ENCODE assay signal across 16 cellular contexts in genomic region chr6:166938704-166939103, GRCh38. TPM values are rescaled to one million over a fixed set of nuclear protein-coding genes. Genes with fewer than 3 reads are reported as not detected.
DNase-seq lines count a peak whose midpoint lies in the region; ATAC-seq and TF ChIP-seq lines count a peak whose summit lies in the region.
"Had no signal": no experiment of that assay in that cellular context is flagged by ENCODE, and none has a peak within 500 bp of the region (broad histone marks: within the 10 kb centered on the region; RNA-seq: fewer than 3 reads in every experiment).

No MANE protein-coding gene starts in this region.

- peaks cover 0 to 37% of the 10 kb centered on the region in 2 experiments; a peak in 2 of 3 replicates for H3K36me3 ChIP-seq in HEK293 (ENCODE audit: control insufficient read depth in 2 of 2, insufficient read depth in 1 of 2, low read length in 2 of 2)

- no peak overlapping the region for H3K27ac ChIP-seq in HEK293 (ENCODE audit: extremely low read depth, low read depth, low read length)
- H3K27ac ChIP-seq in caudate nucleus (ENCODE audit: low read depth, low read length), result no peak overlapping the region
- H3K27ac ChIP-seq: A549 had no signal

- no peaks in the 10 kb centered on the region for H3K9me3 ChIP-seq in HEK293 (ENCODE audit: control insufficient read depth, insufficient read depth, low read depth, low read length)
- no peaks in the 10 kb centered on the region for H3K9me3 ChIP-seq in T-helper 17 cell (ENCODE audit: control insufficient read depth, low read length, poor library complexity, severe bottlenecking)
- H3K9me3 ChIP-seq: A549, Caco-2, HAP-1 had no signal

- CTCF ChIA-PET in HEK293 (lab: Yijun Ruan, JAX), result interaction anchor here (0.9 to 1.0 kb wide), 2 partner anchors 12 to 51 kb away, joined by 3 to 4 read pairs; no protein-coding TSS in a partner anchor

- H3K27me3 Mint-ChIP-seq in T-helper 17 cell, result no peaks in the 10 kb centered on the region
- H3K27me3 Mint-ChIP-seq: CD4-positive, alpha-beta memory T cell had no signal

- intact Hi-C loops in posterior vena cava (cut with DNase I), result no loop called here

- peaks cover 31% of the 10 kb centered on the region for H3K4me1 Mint-ChIP-seq in T-helper 17 cell

- POLR2A ChIA-PET in HEK293 (lab: Yijun Ruan, JAX), result no interaction called here

- H3K4me3 ChIP-seq in HEK293 (ENCODE audit: low read depth, low read length), result no peak overlapping the region
- H3K4me3 ChIP-seq: A549, HAP-1 had no signal

- no peak for ATAC-seq in T-helper 17 cell
- ATAC-seq in left lobe of liver, result no peak
- ATAC-seq: A549 had no signal

- no peaks in the 10 kb centered on the region for H3K4me1 ChIP-seq in HEK293 (ENCODE audit: control insufficient read depth, insufficient read depth, low read length)
- H3K4me1 ChIP-seq: A549, Caco-2, HAP-1 had no signal

- H3K27ac Mint-ChIP-seq in T-helper 17 cell, result peak overlapping the region; percentile 29

- peaks cover 3% of the 10 kb centered on the region for H3K36me3 Mint-ChIP-seq in T-helper 17 cell (ENCODE audit: low read depth)

- no peak overlapping the region for H3K4me3 Mint-ChIP-seq in T-helper 17 cell
- H3K4me3 Mint-ChIP-seq: CD4-positive, alpha-beta memory T cell had no signal

- TF ChIP-seq CTCF in HEK293 (tag by site-specific recombination; IDR thresholded peaks at IDR 0.05), result no peak

- DNase-seq in T-helper 17 cell (no peak), left lobe of liver (ENCODE audit: low spot score) (peak; percentile 30), AG08395 (ENCODE audit: low spot score) (no peak), posterior vena cava (ENCODE audit: low spot score) (no peak), caudate nucleus (lab: John Stamatoyannopoulos, UW) (no peak)
- DNase-seq: 8988T; ACHN; C1 segment of cervical spinal cord; Caco-2; CD4-positive, alpha-beta memory T cell; DMS153; DND-41; GOT3 had no signal

TF ChIP-seq in HEK293, 187 proteins besides CTCF, POLR2A, EP300 and RAD21:
- TF ChIP-seq ZNF548 (tag by site-specific recombination; IDR thresholded peaks at IDR 0.05), result no peak
- TF ChIP-seq EGR2 (tag by site-specific recombination; IDR thresholded peaks at IDR 0.05; ENCODE audit: low read depth), result peak; percentile 37; the same call in 1 of the 2 replicates
- TF ChIP-seq ZIC2 (tag by site-specific recombination; IDR thresholded peaks at IDR 0.05), result 0 out of 2 replicates have a peak, but pooled peaks have one; percentile 21
- peak; percentile 42; the same call in 1 of the 2 replicates for TF ChIP-seq SCRT1 (tag by site-specific recombination; IDR thresholded peaks at IDR 0.05; ENCODE audit: borderline replicate concordance)
- no peak for TF ChIP-seq ZNF777 (tag by site-specific recombination; IDR thresholded peaks at IDR 0.05; ENCODE audit: borderline replicate concordance)
- no peak for TF ChIP-seq ZNF274 (IDR thresholded peaks at IDR 0.05; ENCODE audit: low read length)
- no peak for TF ChIP-seq ZNF274 (tag by site-specific recombination; IDR thresholded peaks at IDR 0.05; ENCODE audit: borderline replicate concordance)
- TF ChIP-seq, protein P1, sequence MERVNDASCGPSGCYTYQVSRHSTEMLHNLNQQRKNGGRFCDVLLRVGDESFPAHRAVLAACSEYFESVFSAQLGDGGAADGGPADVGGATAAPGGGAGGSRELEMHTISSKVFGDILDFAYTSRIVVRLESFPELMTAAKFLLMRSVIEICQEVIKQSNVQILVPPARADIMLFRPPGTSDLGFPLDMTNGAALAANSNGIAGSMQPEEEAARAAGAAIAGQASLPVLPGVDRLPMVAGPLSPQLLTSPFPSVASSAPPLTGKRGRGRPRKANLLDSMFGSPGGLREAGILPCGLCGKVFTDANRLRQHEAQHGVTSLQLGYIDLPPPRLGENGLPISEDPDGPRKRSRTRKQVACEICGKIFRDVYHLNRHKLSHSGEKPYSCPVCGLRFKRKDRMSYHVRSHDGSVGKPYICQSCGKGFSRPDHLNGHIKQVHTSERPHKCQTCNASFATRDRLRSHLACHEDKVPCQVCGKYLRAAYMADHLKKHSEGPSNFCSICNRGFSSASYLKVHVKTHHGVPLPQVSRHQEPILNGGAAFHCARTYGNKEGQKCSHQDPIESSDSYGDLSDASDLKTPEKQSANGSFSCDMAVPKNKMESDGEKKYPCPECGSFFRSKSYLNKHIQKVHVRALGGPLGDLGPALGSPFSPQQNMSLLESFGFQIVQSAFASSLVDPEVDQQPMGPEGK (tag by site-specific recombination; IDR thresholded peaks at IDR 0.05), result no peak
- TF ChIP-seq ZNF501 (tag by site-specific recombination; IDR thresholded peaks at IDR 0.05), result no peak
- TF ChIP-seq GLI2 (tag by site-specific recombination; IDR thresholded peaks at IDR 0.05; ENCODE audit: borderline replicate concordance, low read depth), result no peak
- no peak for TF ChIP-seq ZNF549 (tag by site-specific recombination; IDR thresholded peaks at IDR 0.05)
- no peak for TF ChIP-seq HOXC10 (CRISPR knock-in tag; IDR thresholded peaks at IDR 0.05)
- TF ChIP-seq ZNF510 (tag by site-specific recombination; IDR thresholded peaks at IDR 0.05; ENCODE audit: insufficient replicate concordance), result no peak
- TF ChIP-seq SALL2 (tag by site-specific recombination; IDR thresholded peaks at IDR 0.05; ENCODE audit: borderline replicate concordance), result no peak
- no peak for TF ChIP-seq ZNF132 (tag by site-specific recombination; IDR thresholded peaks at IDR 0.05; ENCODE audit: borderline replicate concordance)
- TF ChIP-seq ZNF280C (tag by site-specific recombination; IDR thresholded peaks at IDR 0.05), result no peak
- no peak for TF ChIP-seq YY2 (tag by site-specific recombination; IDR thresholded peaks at IDR 0.05)
- no peak for TF ChIP-seq ZNF610 (tag by site-specific recombination; IDR thresholded peaks at IDR 0.05; ENCODE audit: borderline replicate concordance)
- TF ChIP-seq KLF1 (tag by site-specific recombination; IDR thresholded peaks at IDR 0.05), result no peak
- TF ChIP-seq ZNF394 (tag by site-specific recombination; IDR thresholded peaks at IDR 0.05; ENCODE audit: borderline replicate concordance), result no peak
- no peak for TF ChIP-seq ZNF707 (tag by site-specific recombination; IDR thresholded peaks at IDR 0.05)
- peak; percentile 79 for TF ChIP-seq SCRT2 (tag by site-specific recombination; IDR thresholded peaks at IDR 0.05)
- no peak for TF ChIP-seq KLF17 (tag by site-specific recombination; IDR thresholded peaks at IDR 0.05)
- no peak for TF ChIP-seq ZNF433 (tag by site-specific recombination; IDR thresholded peaks at IDR 0.05; ENCODE audit: low read depth)

RNA-seq across cellular contexts. Expression of gene RNASET2, which starts 17.6 kb away (rescaled TPM):
- total RNA-seq in T-helper 17 cell (100 to 1,000 TPM; 245 to 340 TPM), left lobe of liver (22.3 TPM), posterior vena cava (10 to 100 TPM; 18.3 to 45.4 TPM)

Comparison
In these comparisons a context has a peak if more than half of its experiments do, and no peak if none do; other contexts are left out.
1. RNA of gene RNASET2, which starts 17.6 kb away (total RNA-seq): 245 to 340 TPM in T-helper 17 cell; 18.3 to 45.4 TPM in posterior vena cava and 22.3 TPM in left lobe of liver (single experiment); every median in the first group is over 4 times any median in the second.